ENCODE assay signal across 8 cellular contexts in the genomic region with DNA sequence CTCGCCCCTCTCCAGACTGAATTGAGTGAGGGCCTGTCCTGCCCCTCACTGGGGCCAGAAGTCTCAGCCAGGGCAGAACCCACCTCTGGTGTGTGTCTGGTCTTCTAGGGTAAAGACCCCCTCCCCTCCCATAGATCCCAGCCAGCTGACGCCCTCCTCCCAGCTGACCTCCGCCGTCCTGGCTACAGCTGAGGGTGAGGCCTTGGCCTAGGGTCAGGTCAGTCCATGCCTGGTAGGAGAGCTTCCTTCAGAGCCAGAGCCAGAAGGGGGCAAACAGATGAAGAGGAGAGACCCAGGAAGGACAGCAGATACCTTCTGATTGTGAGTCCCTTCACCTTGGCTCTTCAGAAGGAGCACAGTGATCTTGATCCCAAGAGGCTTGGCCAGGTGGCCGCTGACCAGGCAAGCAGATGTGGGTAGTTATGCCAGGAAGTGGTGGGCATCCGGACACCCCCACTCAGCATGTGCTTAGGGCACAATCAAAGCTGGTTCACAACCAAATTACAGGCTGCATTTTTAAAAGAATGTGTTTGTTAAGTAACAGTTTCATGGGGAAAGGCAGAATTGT. TPM values are rescaled to one million over a fixed set of nuclear protein-coding genes. Genes with fewer than 3 reads are reported as not detected.
A peak's percentile ranks its signal among the peaks of the same experiment; 100 is the strongest.
DNase-seq lines count a peak whose midpoint lies in the region; ATAC-seq and TF ChIP-seq lines count a peak whose summit lies in the region.

No MANE protein-coding gene starts in this region.

- no TSS peak for BruUV-seq in IMR-90 (replicated peaks; lab: Mats Ljungman, UMichigan)

- H4K91ac ChIP-seq in IMR-90 (ENCODE audit: insufficient read depth, low read depth, low read length), result peak overlapping the region; percentile 97

- peak overlapping the region; percentile 55 for H3K27ac ChIP-seq in CD8-positive, alpha-beta memory T cell (ENCODE audit: low read depth, low read length)
- H3K27ac ChIP-seq in IMR-90 (ENCODE audit: insufficient read depth, low read length) (peak overlapping the region; percentile 32), brain microvascular endothelial cell (peak overlapping the region; percentile 34)

- 0 out of 2 replicates have a peak overlapping the region, but pooled peaks have one; percentile 19 for H3K56ac ChIP-seq in IMR-90 (ENCODE audit: extremely low read depth, insufficient read depth, low read length)

- H4K20me1 ChIP-seq in IMR-90 (ENCODE audit: insufficient read depth, low read length), result 0 out of 2 replicates have a peak, but pooled peaks cover 3% of the 10 kb centered on the region

- peaks cover 36 to 65% of the 10 kb centered on the region in 2 experiments for H3K79me1 ChIP-seq in IMR-90 (ENCODE audit: low read depth in 1 of 2, low read length in 2 of 2)

- peak overlapping the region; percentile 84 to 98 (median 96) for H3K27ac Mint-ChIP-seq in CD8-positive, alpha-beta memory T cell
- peak overlapping the region; percentile 92 for H3K27ac Mint-ChIP-seq in osteocyte (ENCODE audit: unreplicated experiment)

- peaks cover 0 to 1% of the 10 kb centered on the region in 2 donors for H3K27me3 Mint-ChIP-seq in CD8-positive, alpha-beta memory T cell
- H3K27me3 Mint-ChIP-seq in osteocyte (ENCODE audit: unreplicated experiment), result no peaks in the 10 kb centered on the region

- H3K36me3 ChIP-seq in CD8-positive, alpha-beta memory T cell (ENCODE audit: insufficient read depth, low read length), result peaks cover 51% of the 10 kb centered on the region
- H3K36me3 ChIP-seq in IMR-90 (ENCODE audit: control insufficient read depth, insufficient read depth, low read length) (peaks cover 25% of the 10 kb centered on the region), brain microvascular endothelial cell (replicated peaks) (peaks cover 4% of the 10 kb centered on the region)

- H3K9me3 ChIP-seq in CD8-positive, alpha-beta memory T cell (ENCODE audit: low read length), result no peaks in the 10 kb centered on the region
- H3K9me3 ChIP-seq in IMR-90 (ENCODE audit: control insufficient read depth, insufficient read depth, low read length), result no peaks in the 10 kb centered on the region

- POLR2A ChIA-PET in CD8-positive, alpha-beta memory T cell (lab: Charles Lee), result interaction anchor here (0.7 to 1.3 kb wide), 4 partner anchors 27 to 183 kb away, joined by 3 to 6 read pairs (median 4); partner anchors contain the start of genes CDKN2AIPNL and UBE2B
- POLR2A ChIA-PET in IMR-90 (lab: Charles Lee; ENCODE audit: unreplicated experiment), result no interaction called here

- peak overlapping the region; percentile 96 for H2BK5ac ChIP-seq in IMR-90 (ENCODE audit: low read depth, low read length, poor library complexity, severe bottlenecking)

- H3K9me3 Mint-ChIP-seq in CD8-positive, alpha-beta memory T cell, result no peaks in the 10 kb centered on the region
- H3K9me3 Mint-ChIP-seq in osteocyte (ENCODE audit: unreplicated experiment), result no peaks in the 10 kb centered on the region

- H3K36me3 Mint-ChIP-seq in CD8-positive, alpha-beta memory T cell, result peaks cover 0 to 75% (median 7%) of the 10 kb centered on the region in 3 donors
- peaks cover 3% of the 10 kb centered on the region for H3K36me3 Mint-ChIP-seq in osteocyte (ENCODE audit: unreplicated experiment)

- H3K4me1 Mint-ChIP-seq in CD8-positive, alpha-beta memory T cell, result peaks cover 46 to 69% (median 54%) of the 10 kb centered on the region in 3 donors
- peaks cover 41% of the 10 kb centered on the region for H3K4me1 Mint-ChIP-seq in osteocyte (ENCODE audit: unreplicated experiment)

- peak overlapping the region; percentile 7 for H3K18ac ChIP-seq in IMR-90 (ENCODE audit: low read depth, low read length)

- H2BK15ac ChIP-seq in IMR-90 (ENCODE audit: low read depth, low read length), result peak overlapping the region; percentile 94

- peaks cover 35% of the 10 kb centered on the region for H3K4me1 ChIP-seq in CD8-positive, alpha-beta memory T cell (ENCODE audit: insufficient read depth, low read length)
- peaks cover 50% of the 10 kb centered on the region for H3K4me1 ChIP-seq in IMR-90 (ENCODE audit: control insufficient read depth, insufficient read depth, low read length)

- dilution Hi-C loops in IMR-90 (cut with HindIII; ENCODE audit: low sequenced_read_pairs, unreplicated experiment), result no loop called here

- H3K4me3 Mint-ChIP-seq in CD8-positive, alpha-beta memory T cell, result peak overlapping the region in 5 of 7 donors; percentile 46 to 73 (median 53)
- peak overlapping the region; percentile 23 for H3K4me3 Mint-ChIP-seq in osteocyte (ENCODE audit: unreplicated experiment)

- TF ChIP-seq CTCF in IMR-90 (conservative IDR thresholded peaks at IDR 0.05; ENCODE audit: low read depth, low read length) (no peak), brain microvascular endothelial cell (IDR thresholded peaks at IDR 0.05; ENCODE audit: low read depth, low read length, missing control alignments) (no peak), osteocyte (IDR thresholded peaks at IDR 0.05) (no peak), omental fat pad (IDR thresholded peaks at IDR 0.05) (no peak)

- peak overlapping the region; percentile 96 for H3K4ac ChIP-seq in IMR-90 (ENCODE audit: low read depth, low read length)

- peak overlapping the region; percentile 62 for H3K14ac ChIP-seq in IMR-90 (replicated peaks; ENCODE audit: low read depth, low read length)

- CTCF ChIA-PET in CD8-positive, alpha-beta memory T cell (lab: Charles Lee), result interaction anchor here (1.1 to 2.2 kb wide), 5 partner anchors 12 to 253 kb away, joined by 3 to 12 read pairs (median 5); partner anchors contain the start of gene CDKN2AIPNL
- CTCF ChIA-PET in IMR-90 (lab: Yijun Ruan, JAX), result interaction anchor here (1.3 kb wide), 1 partner anchor 27 kb away, joined by 4 read pairs; no protein-coding TSS in a partner anchor

- H2AFZ ChIP-seq in IMR-90 (replicated peaks; ENCODE audit: low read length, poor library complexity), result peak overlapping the region; percentile 1

- H2BK120ac ChIP-seq in IMR-90 (ENCODE audit: low read depth, low read length), result peak overlapping the region; percentile 95

- peak overlapping the region; percentile 39 to 86 for H4K8ac ChIP-seq in IMR-90 (ENCODE audit: low read depth in 2 of 2, low read length in 2 of 2)

- H4K5ac ChIP-seq in IMR-90 (ENCODE audit: low read depth, low read length), result peak overlapping the region; percentile 46

- intact Hi-C loops in IMR-90 (cut with micrococcal nuclease), result no loop called here

- in situ Hi-C loops in IMR-90 (cut with MboI; ENCODE audit: low sequenced_read_pairs) (no loop called here), brain microvascular endothelial cell (cut with HindIII; ENCODE audit: low pct_ligation_motif_present, low sequenced_read_pairs) (no loop called here)

- no peak for DNase-seq in CD8-positive, alpha-beta memory T cell
- no peak for DNase-seq in IMR-90
- DNase-seq in brain microvascular endothelial cell, result no peak
- no peak for DNase-seq in osteocyte (ENCODE audit: extremely low spot score, unreplicated experiment)
- no peak for DNase-seq in omental fat pad (ENCODE audit: low spot score)
- DNase-seq in SHP77 (lab: John Stamatoyannopoulos, UW), result no peak
- DNase-seq in SK-N-DZ (ENCODE audit: low spot score), result no peak

- no peak overlapping the region for H3K4me2 ChIP-seq in IMR-90 (ENCODE audit: low read depth, low read length)

- ATAC-seq in IMR-90 (ENCODE audit: low read depth) (no peak), omental fat pad (ENCODE audit: low FRiP score) (no peak), GM18858 (IDR thresholded peaks at IDR 0.05; ENCODE audit: unreplicated experiment) (no peak)

- peak overlapping the region; percentile 18 for H3K4me3 ChIP-seq in CD8-positive, alpha-beta memory T cell (ENCODE audit: low read length)
- H3K4me3 ChIP-seq in IMR-90 (ENCODE audit: insufficient read depth, low read depth, low read length) (no peak overlapping the region), brain microvascular endothelial cell (ENCODE audit: low read depth, low read length) (no peak overlapping the region)

- peak overlapping the region; percentile 16; the same call in 1 of the 2 replicates for H3K23ac ChIP-seq in IMR-90 (ENCODE audit: low read depth, low read length)

- peak overlapping the region; percentile 84 for H2BK20ac ChIP-seq in IMR-90 (ENCODE audit: low read depth, low read length)

- H3K9me1 ChIP-seq in IMR-90 (ENCODE audit: insufficient read depth, low read length), result peaks cover 59% of the 10 kb centered on the region

- peak overlapping the region; percentile 89 for H2AK9ac ChIP-seq in IMR-90 (replicated peaks; ENCODE audit: low read depth, low read length, poor library complexity)

- H2AK5ac ChIP-seq in IMR-90 (ENCODE audit: low read depth, low read length), result peak overlapping the region; percentile 82

- 100% methylated on average over 1 of the region's 6 CpGs; no CpG with 5 or more reads in 1 of the 2 experiments for WGBS in IMR-90 (ENCODE audit: extremely low coverage in 2 of 2, insufficient read length in 1 of 2), 2 experiments

- no peak for TF ChIP-seq POLR2A in IMR-90 (IDR thresholded peaks at IDR 0.05; ENCODE audit: low read depth, low read length)

- no peak for TF ChIP-seq RAD21 in IMR-90 (IDR thresholded peaks at IDR 0.05; ENCODE audit: low read length)

- no peaks in the 10 kb centered on the region for H3K27me3 ChIP-seq in CD8-positive, alpha-beta memory T cell (ENCODE audit: insufficient read depth, low read length, poor library complexity, severe bottlenecking)
- no peaks in the 10 kb centered on the region for H3K27me3 ChIP-seq in IMR-90 (ENCODE audit: control insufficient read depth, insufficient read depth, low read length)
- no peaks in the 10 kb centered on the region for H3K27me3 ChIP-seq in brain microvascular endothelial cell (replicated peaks)

- no peak overlapping the region for H3K9ac ChIP-seq in IMR-90 (ENCODE audit: low read depth, low read length)

TF ChIP-seq in IMR-90, 13 proteins besides CTCF, POLR2A, EP300 and RAD21 (continues in another document):
- TF ChIP-seq, protein P1, sequence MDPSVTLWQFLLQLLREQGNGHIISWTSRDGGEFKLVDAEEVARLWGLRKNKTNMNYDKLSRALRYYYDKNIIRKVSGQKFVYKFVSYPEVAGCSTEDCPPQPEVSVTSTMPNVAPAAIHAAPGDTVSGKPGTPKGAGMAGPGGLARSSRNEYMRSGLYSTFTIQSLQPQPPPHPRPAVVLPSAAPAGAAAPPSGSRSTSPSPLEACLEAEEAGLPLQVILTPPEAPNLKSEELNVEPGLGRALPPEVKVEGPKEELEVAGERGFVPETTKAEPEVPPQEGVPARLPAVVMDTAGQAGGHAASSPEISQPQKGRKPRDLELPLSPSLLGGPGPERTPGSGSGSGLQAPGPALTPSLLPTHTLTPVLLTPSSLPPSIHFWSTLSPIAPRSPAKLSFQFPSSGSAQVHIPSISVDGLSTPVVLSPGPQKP (IDR thresholded peaks at IDR 0.05; ENCODE audit: borderline replicate concordance, low read depth, low read length), result no peak
- TF ChIP-seq SMC3 (IDR thresholded peaks at IDR 0.05; ENCODE audit: low read depth, low read length), result no peak

RNA-seq across cellular contexts. Expression of gene JADE2, which starts 29.8 kb away (rescaled TPM):
- total RNA-seq in CD8-positive, alpha-beta memory T cell, result 100 to 1,000 TPM; 105 to 107 TPM
- polyA plus RNA-seq in CD8-positive, alpha-beta memory T cell, result 47.1 TPM
- total RNA-seq in IMR-90 (2012; rRNA removed), result 13.9 and 14.9 TPM in 2 replicates
- polyA plus RNA-seq in IMR-90 (2012; rRNA removed), result 13.3 and 16.7 TPM in 2 replicates
- 10.0 and 16.8 TPM in 2 replicates for polyA plus RNA-seq in IMR-90 (2012; cell fraction: cytosol; rRNA removed)
- 19.0 and 26.8 TPM in 2 replicates for polyA plus RNA-seq in IMR-90 (2012; cell fraction: nucleus; rRNA removed; ENCODE audit: low replicate concordance)
- total RNA-seq in osteocyte, result 26.6 and 32.4 TPM in 2 replicates
- total RNA-seq in omental fat pad, result 10 to 100 TPM; 17.8 to 72.7 (median 33.8) TPM
- polyA plus RNA-seq in SK-N-DZ (2014; cell fraction: cytosol; rRNA removed), result 1.7 and 3.2 TPM in 2 replicates
- 1.6 and 3.0 TPM in 2 replicates for polyA plus RNA-seq in SK-N-DZ (2014; cell fraction: nucleus; rRNA removed)
